ENCODE assay signal across 19 cellular contexts in genomic region chr5:111447822-111448221, GRCh38.
DNase-seq lines count a peak whose midpoint lies in the region; ATAC-seq lines count a peak whose summit lies in the region.
"Had no signal": no experiment of that assay in that cellular context is flagged by ENCODE, and none has a peak within 500 bp of the region (broad histone marks: within the 10 kb centered on the region; RNA-seq: fewer than 3 reads in every experiment).

No MANE protein-coding gene starts in this region.

- DNase-seq in CD4-positive, CD25-positive, alpha-beta regulatory T cell, result no peak
- peak; percentile 77 for DNase-seq in DMS53 treated with DMSO at 0.1 percent for 48 hours (lab: John Stamatoyannopoulos, UW; ENCODE audit: unreplicated experiment)
- DNase-seq in NCI-H187 treated with DMSO at 0.1 percent for 48 hours (lab: John Stamatoyannopoulos, UW), result peak; percentile 92
- DNase-seq in SW480 (ENCODE audit: low spot score), result peak; percentile 45
- no peak for DNase-seq in T-cell
- no peak for DNase-seq in cardiac septum (ENCODE audit: low spot score)
- DNase-seq: activated CD4-positive, alpha-beta T cell treated with anti-CD3 and anti-CD28 coated beads for 36 hours; activated CD8-positive, alpha-beta memory T cell treated with anti-CD3 and anti-CD28 coated beads, Interleukin-2, amount 50 U/mL, for 4 hours; kidney glomerular epithelial cell; MG63; NK-92 treated with Interleukin-12 subunit alpha and Interleukin-12 subunit beta, amount 100 ng/mL, for 24 hours; sigmoid colon; stimulated activated CD4-positive, alpha-beta T cell treated with anti-CD3 and anti-CD28 coated beads, Interleukin-2, amount 100 ng/mL, for 48 hours; stimulated activated CD8-positive, alpha-beta memory T cell treated with anti-CD3 and anti-CD28 coated beads, Interleukin-4, amount 100 ng/mL, for 48 hours; T-helper 9 cell had no signal

- H3K4me1 Mint-ChIP-seq in CD4-positive, CD25-positive, alpha-beta regulatory T cell, result peaks cover 0 to 22% (median 14%) of the 10 kb centered on the region in 4 donors
- peaks cover 34 to 39% (median 35%) of the 10 kb centered on the region in 3 donors for H3K4me1 Mint-ChIP-seq in T-cell

- POLR2A ChIA-PET in T-cell (lab: Charles Lee), result no interaction called here

- intact Hi-C loops in cardiac septum (cut with DNase I), result no loop called here

- ATAC-seq in CD4-positive, CD25-positive, alpha-beta regulatory T cell (ENCODE audit: low read depth in 2 of 2), result no peak
- ATAC-seq in GM19455 (IDR thresholded peaks at IDR 0.05; ENCODE audit: unreplicated experiment) (no peak), GM18498 (IDR thresholded peaks at IDR 0.05; ENCODE audit: unreplicated experiment) (no peak), T-cell (replicated peaks in 1 of 4) (no peak)
- ATAC-seq: activated CD4-positive, alpha-beta T cell treated with anti-CD3 and anti-CD28 coated beads for 36 hours; activated naive CD4-positive, alpha-beta T cell treated with anti-CD3 and anti-CD28 coated beads, Interleukin-2, amount 50 U/mL, for 72 hours had no signal

- H3K4me1 ChIP-seq in CD4-positive, CD25-positive, alpha-beta regulatory T cell (ENCODE audit: control insufficient read depth, insufficient read depth, low read length, poor library complexity, severe bottlenecking), result no peaks in the 10 kb centered on the region
- H3K4me1 ChIP-seq: breast epithelium had no signal

- no peak overlapping the region for H3K27ac ChIP-seq in CD4-positive, CD25-positive, alpha-beta regulatory T cell (ENCODE audit: insufficient read depth, low read length, poor library complexity, severe bottlenecking)
- H3K27ac ChIP-seq: breast epithelium, sigmoid colon had no signal

- no peak overlapping the region for H3K4me3 ChIP-seq in CD4-positive, CD25-positive, alpha-beta regulatory T cell (ENCODE audit: low read depth, low read length)
- H3K4me3 ChIP-seq: breast epithelium, MG63, sigmoid colon had no signal

- peaks cover 54% of the 10 kb centered on the region for H3K36me3 ChIP-seq in CD4-positive, CD25-positive, alpha-beta regulatory T cell (ENCODE audit: control insufficient read depth, insufficient read depth, low read length)
- H3K36me3 ChIP-seq: breast epithelium, MG63, sigmoid colon had no signal

- no peak overlapping the region for H3K4me3 Mint-ChIP-seq in CD4-positive, CD25-positive, alpha-beta regulatory T cell
- no peak overlapping the region for H3K4me3 Mint-ChIP-seq in T-cell
- H3K4me3 Mint-ChIP-seq: activated CD4-positive, alpha-beta T cell treated with anti-CD3 and anti-CD28 coated beads for 36 hours had no signal

- H3K27me3 Mint-ChIP-seq in CD4-positive, CD25-positive, alpha-beta regulatory T cell, result no peaks in the 10 kb centered on the region
- no peaks in the 10 kb centered on the region for H3K27me3 Mint-ChIP-seq in T-cell
- H3K27me3 Mint-ChIP-seq: activated CD4-positive, alpha-beta T cell treated with anti-CD3 and anti-CD28 coated beads for 36 hours had no signal

- H3K9me3 Mint-ChIP-seq in CD4-positive, CD25-positive, alpha-beta regulatory T cell, result no peaks in the 10 kb centered on the region
- no peaks in the 10 kb centered on the region for H3K9me3 Mint-ChIP-seq in T-cell

- no peaks in the 10 kb centered on the region for H3K9me3 ChIP-seq in CD4-positive, CD25-positive, alpha-beta regulatory T cell (ENCODE audit: control insufficient read depth in 2 of 2, low read length in 2 of 2)
- H3K9me3 ChIP-seq: breast epithelium, MG63, sigmoid colon had no signal

- H3K27ac Mint-ChIP-seq in CD4-positive, CD25-positive, alpha-beta regulatory T cell, result peak overlapping the region in 2 of 3 donors; percentile 58 to 86
- peak overlapping the region in 1 of 2 donors; percentile 43 for H3K27ac Mint-ChIP-seq in T-cell
- H3K27ac Mint-ChIP-seq: activated CD4-positive, alpha-beta T cell treated with anti-CD3 and anti-CD28 coated beads for 36 hours had no signal

- CTCF ChIA-PET in T-cell (lab: Charles Lee), result no interaction called here

- H3K27me3 ChIP-seq in CD4-positive, CD25-positive, alpha-beta regulatory T cell (ENCODE audit: control insufficient read depth, insufficient read depth, low read length), result no peaks in the 10 kb centered on the region
- H3K27me3 ChIP-seq: breast epithelium, MG63, sigmoid colon had no signal

- peaks cover 46% of the 10 kb centered on the region for H3K36me3 Mint-ChIP-seq in CD4-positive, CD25-positive, alpha-beta regulatory T cell
- H3K36me3 Mint-ChIP-seq in T-cell, result peaks cover 54% of the 10 kb centered on the region
- H3K36me3 Mint-ChIP-seq: activated naive CD4-positive, alpha-beta T cell treated with anti-CD3 and anti-CD28 coated beads, Interleukin-2, amount 50 U/mL, for 72 hours had no signal

Comparison
In these comparisons a context has a peak if more than half of its experiments do, and no peak if none do; other contexts are left out.
1. DNase-seq: peak in DMS53 treated with DMSO at 0.1 percent for 48 hours (single experiment), NCI-H187 treated with DMSO at 0.1 percent for 48 hours (single experiment) and SW480 (single experiment); none in CD4-positive, CD25-positive, alpha-beta regulatory T cell (0 of 3), T-cell (0 of 34) and cardiac septum (single experiment).